ENCODE assay signal across 1 cellular context in the genomic region with DNA sequence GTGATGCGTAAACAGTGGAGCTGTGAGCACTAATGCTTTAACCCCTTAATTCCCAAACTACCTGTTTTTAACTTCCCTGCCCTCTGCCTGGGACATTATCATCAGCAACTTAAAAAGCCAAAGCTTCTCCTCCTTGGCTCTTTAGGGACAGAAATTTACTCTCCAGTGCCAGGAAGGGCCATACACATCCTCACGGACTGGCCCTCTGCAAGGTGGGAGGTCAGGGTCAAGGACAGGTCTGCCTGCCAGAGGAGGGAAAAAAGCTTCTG.
TF ChIP-seq lines count a peak whose summit lies in the region.

No MANE protein-coding gene starts in this region.

TF ChIP-seq in GM23338, 12 proteins besides CTCF, POLR2A, EP300 and RAD21 (continued from another document):
- TF ChIP-seq, protein P1, sequence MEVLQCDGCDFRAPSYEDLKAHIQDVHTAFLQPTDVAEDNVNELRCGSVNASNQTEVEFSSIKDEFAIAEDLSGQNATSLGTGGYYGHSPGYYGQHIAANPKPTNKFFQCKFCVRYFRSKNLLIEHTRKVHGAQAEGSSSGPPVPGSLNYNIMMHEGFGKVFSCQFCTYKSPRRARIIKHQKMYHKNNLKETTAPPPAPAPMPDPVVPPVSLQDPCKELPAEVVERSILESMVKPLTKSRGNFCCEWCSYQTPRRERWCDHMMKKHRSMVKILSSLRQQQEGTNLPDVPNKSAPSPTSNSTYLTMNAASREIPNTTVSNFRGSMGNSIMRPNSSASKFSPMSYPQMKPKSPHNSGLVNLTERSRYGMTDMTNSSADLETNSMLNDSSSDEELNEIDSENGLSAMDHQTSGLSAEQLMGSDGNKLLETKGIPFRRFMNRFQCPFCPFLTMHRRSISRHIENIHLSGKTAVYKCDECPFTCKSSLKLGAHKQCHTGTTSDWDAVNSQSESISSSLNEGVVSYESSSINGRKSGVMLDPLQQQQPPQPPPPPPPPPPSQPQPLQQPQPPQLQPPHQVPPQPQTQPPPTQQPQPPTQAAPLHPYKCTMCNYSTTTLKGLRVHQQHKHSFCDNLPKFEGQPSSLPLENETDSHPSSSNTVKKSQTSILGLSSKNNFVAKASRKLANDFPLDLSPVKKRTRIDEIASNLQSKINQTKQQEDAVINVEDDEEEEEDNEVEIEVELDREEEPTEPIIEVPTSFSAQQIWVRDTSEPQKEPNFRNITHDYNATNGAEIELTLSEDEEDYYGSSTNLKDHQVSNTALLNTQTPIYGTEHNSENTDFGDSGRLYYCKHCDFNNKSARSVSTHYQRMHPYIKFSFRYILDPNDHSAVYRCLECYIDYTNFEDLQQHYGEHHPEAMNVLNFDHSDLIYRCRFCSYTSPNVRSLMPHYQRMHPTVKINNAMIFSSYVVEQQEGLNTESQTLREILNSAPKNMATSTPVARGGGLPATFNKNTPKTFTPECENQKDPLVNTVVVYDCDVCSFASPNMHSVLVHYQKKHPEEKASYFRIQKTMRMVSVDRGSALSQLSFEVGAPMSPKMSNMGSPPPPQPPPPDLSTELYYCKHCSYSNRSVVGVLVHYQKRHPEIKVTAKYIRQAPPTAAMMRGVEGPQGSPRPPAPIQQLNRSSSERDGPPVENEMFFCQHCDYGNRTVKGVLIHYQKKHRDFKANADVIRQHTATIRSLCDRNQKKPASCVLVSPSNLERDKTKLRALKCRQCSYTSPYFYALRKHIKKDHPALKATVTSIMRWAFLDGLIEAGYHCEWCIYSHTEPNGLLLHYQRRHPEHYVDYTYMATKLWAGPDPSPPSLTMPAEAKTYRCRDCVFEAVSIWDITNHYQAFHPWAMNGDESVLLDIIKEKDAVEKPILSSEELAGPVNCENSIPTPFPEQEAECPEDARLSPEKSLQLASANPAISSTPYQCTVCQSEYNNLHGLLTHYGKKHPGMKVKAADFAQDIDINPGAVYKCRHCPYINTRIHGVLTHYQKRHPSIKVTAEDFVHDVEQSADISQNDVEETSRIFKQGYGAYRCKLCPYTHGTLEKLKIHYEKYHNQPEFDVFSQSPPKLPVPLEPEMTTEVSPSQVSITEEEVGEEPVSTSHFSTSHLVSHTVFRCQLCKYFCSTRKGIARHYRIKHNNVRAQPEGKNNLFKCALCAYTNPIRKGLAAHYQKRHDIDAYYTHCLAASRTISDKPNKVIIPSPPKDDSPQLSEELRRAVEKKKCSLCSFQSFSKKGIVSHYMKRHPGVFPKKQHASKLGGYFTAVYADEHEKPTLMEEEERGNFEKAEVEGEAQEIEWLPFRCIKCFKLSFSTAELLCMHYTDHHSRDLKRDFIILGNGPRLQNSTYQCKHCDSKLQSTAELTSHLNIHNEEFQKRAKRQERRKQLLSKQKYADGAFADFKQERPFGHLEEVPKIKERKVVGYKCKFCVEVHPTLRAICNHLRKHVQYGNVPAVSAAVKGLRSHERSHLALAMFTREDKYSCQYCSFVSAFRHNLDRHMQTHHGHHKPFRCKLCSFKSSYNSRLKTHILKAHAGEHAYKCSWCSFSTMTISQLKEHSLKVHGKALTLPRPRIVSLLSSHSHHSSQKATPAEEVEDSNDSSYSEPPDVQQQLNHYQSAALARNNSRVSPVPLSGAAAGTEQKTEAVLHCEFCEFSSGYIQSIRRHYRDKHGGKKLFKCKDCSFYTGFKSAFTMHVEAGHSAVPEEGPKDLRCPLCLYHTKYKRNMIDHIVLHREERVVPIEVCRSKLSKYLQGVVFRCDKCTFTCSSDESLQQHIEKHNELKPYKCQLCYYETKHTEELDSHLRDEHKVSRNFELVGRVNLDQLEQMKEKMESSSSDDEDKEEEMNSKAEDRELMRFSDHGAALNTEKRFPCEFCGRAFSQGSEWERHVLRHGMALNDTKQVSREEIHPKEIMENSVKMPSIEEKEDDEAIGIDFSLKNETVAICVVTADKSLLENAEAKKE (CRISPR knock-in tag; IDR thresholded peaks at IDR 0.05) = no peak
- TF ChIP-seq EZH2phosphoT487 (IDR thresholded peaks at IDR 0.05; ENCODE audit: unreplicated experiment) = no peak
